Comparison of ENCODE assay signal across 1 cellular context in the genomic region with DNA sequence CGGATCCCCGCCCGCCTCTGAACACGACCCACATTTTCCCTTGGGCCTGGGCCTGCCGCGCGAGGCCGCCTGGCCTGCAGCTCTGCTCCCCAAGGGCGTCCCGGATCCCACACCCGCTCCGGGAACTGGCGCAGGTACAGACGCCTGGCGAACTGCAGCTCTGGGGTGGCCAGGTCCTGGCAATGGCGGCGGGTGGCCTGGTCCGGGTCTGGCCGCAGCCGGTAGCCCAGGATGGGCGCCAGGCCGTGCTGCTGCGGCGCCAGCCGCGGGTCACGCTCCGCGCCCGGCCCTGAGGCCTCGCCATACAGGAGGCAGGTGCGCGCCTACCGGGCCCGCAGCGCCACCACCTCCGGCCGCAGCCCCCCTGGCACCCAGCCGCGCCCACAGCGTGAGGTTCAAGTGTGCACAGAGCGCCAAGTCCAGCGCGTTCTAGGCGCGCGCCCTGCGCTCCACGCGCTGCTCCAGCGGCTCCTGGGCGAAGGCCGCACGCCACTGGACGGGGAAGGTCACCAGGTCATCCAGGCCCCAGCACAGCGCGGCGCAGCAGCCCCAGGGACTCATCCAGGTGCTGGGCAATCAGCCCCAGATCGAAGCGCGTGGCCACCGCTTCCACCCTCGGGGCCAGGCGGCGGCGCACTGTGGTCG.
TF ChIP-seq lines count a peak whose summit lies in the region.

No MANE protein-coding gene starts in this region.

TF ChIP-seq in HepG2, 621 proteins besides CTCF, POLR2A, EP300 and RAD21:
- TF ChIP-seq ASH2L (IDR thresholded peaks at IDR 0.05; ENCODE audit: insufficient read length, low read depth, low read length): no peak
- TF ChIP-seq, protein P1, sequence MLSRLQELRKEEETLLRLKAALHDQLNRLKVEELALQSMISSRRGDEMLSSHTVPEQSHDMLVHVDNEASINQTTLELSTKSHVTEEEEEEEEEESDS (CRISPR knock-in tag; IDR thresholded peaks at IDR 0.05; ENCODE audit: borderline replicate concordance): no peak
- TF ChIP-seq SRY (CRISPR knock-in tag; IDR thresholded peaks at IDR 0.05): no peak
